In the genomic region with DNA sequence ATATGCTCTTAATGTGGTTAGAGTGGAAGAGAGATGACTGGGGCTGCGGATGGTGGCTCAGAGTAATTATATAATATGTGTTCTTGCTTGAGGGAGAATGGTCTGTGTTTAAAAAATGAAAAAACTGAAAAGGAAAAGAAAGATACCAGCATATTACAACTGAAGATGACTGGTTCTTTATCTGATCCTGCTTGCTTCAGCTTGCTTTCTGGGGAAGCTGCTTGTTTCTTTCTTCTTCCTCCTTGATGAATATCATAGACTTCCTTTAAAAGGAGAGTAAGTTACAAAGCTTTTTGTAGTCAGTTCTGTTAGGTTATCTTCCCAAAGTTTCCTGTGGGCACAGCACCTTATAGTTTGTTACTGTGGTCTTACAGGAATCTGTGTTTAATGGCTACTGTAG, we compare ENCODE assay signal across 22 cellular contexts.
DNase-seq lines count a peak whose midpoint lies in the region; ATAC-seq, FAIRE-seq and TF ChIP-seq lines count a peak whose summit lies in the region.
"Had no signal": no experiment of that assay in that cellular context is flagged by ENCODE, and none has a peak within 500 bp of the region (broad histone marks: within the 10 kb centered on the region; RNA-seq: fewer than 3 reads in every experiment).

No MANE protein-coding gene starts in this region.

- H3K36me3 ChIP-seq in DOHH2 (ENCODE audit: control insufficient read depth, low read length), result peaks cover 25% of the 10 kb centered on the region
- peaks cover 28% of the 10 kb centered on the region for H3K36me3 ChIP-seq in OCI-LY7 (ENCODE audit: insufficient read depth, low read length)
- H3K36me3 ChIP-seq in bronchial epithelial cell (ENCODE audit: control insufficient read depth, insufficient read depth, low read length), result peaks cover 1% of the 10 kb centered on the region
- H3K36me3 ChIP-seq in HAP-1 (replicated peaks), result no peaks in the 10 kb centered on the region
- H3K36me3 ChIP-seq in aorta (ENCODE audit: control insufficient read depth in 1 of 2, insufficient read depth in 2 of 2, low read length in 1 of 2), result peaks cover 0 to 1% of the 10 kb centered on the region in 2 donors
- H3K36me3 ChIP-seq: adrenal gland had no signal

- no peak for ATAC-seq in aorta (ENCODE audit: low FRiP score)
- ATAC-seq: natural killer cell had no signal

- no peak overlapping the region for H3K4me2 ChIP-seq in DOHH2 (ENCODE audit: low read length)
- no peak overlapping the region for H3K4me2 ChIP-seq in OCI-LY7 (ENCODE audit: low read length)

- DNase-seq in OCI-LY7 (ENCODE audit: low spot score) (peak; percentile 17), bronchial epithelial cell (ENCODE audit: low read depth) (peak; percentile 27), nephron progenitor cell (no peak), RPMI8226 (no peak), HAP-1 (ENCODE audit: low spot score in 2 of 2) (no peak), SKM-1 treated with dmso at 0.1 percent for 144 hours (lab: John Stamatoyannopoulos, UW; ENCODE audit: unreplicated experiment) (no peak), aorta (no peak)
- DNase-seq: activated CD4-positive, CD25-positive, alpha-beta regulatory T cell treated with anti-CD3 and anti-CD28 coated beads, Interleukin-2, amount 50 U/mL, for 72 hours; activated CD8-positive, alpha-beta memory T cell treated with anti-CD3 and anti-CD28 coated beads for 24 hours; adrenal gland; cerebellar nuclear complex; DMS 273 treated with DMSO at 0.1 percent for 48 hours; natural killer cell; NCI-H187; NCI-H446; stimulated activated CD4-positive, alpha-beta T cell treated with anti-CD3 and anti-CD28 coated beads, Interleukin-2, amount 100 ng/mL, for 48 hours; substantia nigra had no signal

- no peak overlapping the region; the same call in 1 of the 2 replicates for H2AFZ ChIP-seq in OCI-LY7 (ENCODE audit: low read length)

- H3K27ac ChIP-seq in DOHH2 (ENCODE audit: low read depth, low read length) (peak overlapping the region; percentile 23; the same call in 1 of the 2 replicates), OCI-LY7 (ENCODE audit: low read depth, low read length, poor library complexity, severe bottlenecking) (peak overlapping the region; percentile 100), aorta (ENCODE audit: low read depth in 1 of 2, low read length in 2 of 2) (no peak overlapping the region)
- H3K27ac ChIP-seq: RWPE1 had no signal

- H3K4me3 ChIP-seq in DOHH2 (ENCODE audit: low read length) (no peak overlapping the region), OCI-LY7 (ENCODE audit: low read depth, low read length, poor library complexity, severe bottlenecking) (no peak overlapping the region), bronchial epithelial cell (ENCODE audit: low read depth, low read length) (no peak overlapping the region), HAP-1 (no peak overlapping the region), aorta (ENCODE audit: low read length in 2 of 2) (no peak overlapping the region)
- H3K4me3 ChIP-seq: adrenal gland had no signal

- in situ Hi-C loops in HAP-1 (cut with MboI; ENCODE audit: low sequenced_read_pairs), result no loop called here

- H3F3A ChIP-seq in DOHH2 (ENCODE audit: control insufficient read depth, insufficient read depth), result peaks cover 34% of the 10 kb centered on the region

- H3K9me3 ChIP-seq in DOHH2 (ENCODE audit: control insufficient read depth, insufficient read depth, low read length) (peaks cover 15% of the 10 kb centered on the region; the same call in 1 of the 2 replicates), OCI-LY7 (ENCODE audit: low read length) (peaks cover 14% of the 10 kb centered on the region), HAP-1 (peaks cover 2% of the 10 kb centered on the region; the same call in 1 of the 2 replicates), aorta (ENCODE audit: control insufficient read depth, low read length) (peaks cover 1% of the 10 kb centered on the region)
- H3K9me3 ChIP-seq: adrenal gland had no signal

- peaks cover 2% of the 10 kb centered on the region for H3K27me3 Mint-ChIP-seq in nephron progenitor cell (ENCODE audit: low read depth, poor library complexity)
- H3K27me3 Mint-ChIP-seq: progenitor cell of endocrine pancreas had no signal

- peaks cover 42% of the 10 kb centered on the region for H3K36me3 Mint-ChIP-seq in nephron progenitor cell (ENCODE audit: low read depth)
- H3K36me3 Mint-ChIP-seq: natural killer cell had no signal

- H3K27me3 ChIP-seq in DOHH2 (ENCODE audit: control insufficient read depth, low read length) (no peaks in the 10 kb centered on the region), bronchial epithelial cell (ENCODE audit: control insufficient read depth, insufficient read depth, low read length) (no peaks in the 10 kb centered on the region), HAP-1 (ENCODE audit: low read depth) (no peaks in the 10 kb centered on the region), aorta (ENCODE audit: control insufficient read depth in 1 of 2, insufficient read depth in 2 of 2, low read length in 1 of 2) (no peaks in the 10 kb centered on the region)
- H3K27me3 ChIP-seq: adrenal gland had no signal

- H3K79me2 ChIP-seq in DOHH2 (ENCODE audit: control insufficient read depth, low read length) (peaks cover 21% of the 10 kb centered on the region), OCI-LY7 (ENCODE audit: insufficient read depth, low read depth, low read length) (peaks cover 37% of the 10 kb centered on the region; the same call in 1 of the 2 replicates)

- peak overlapping the region; percentile 34 for H3K27ac Mint-ChIP-seq in nephron progenitor cell
- H3K27ac Mint-ChIP-seq: natural killer cell, progenitor cell of endocrine pancreas had no signal

- BruUV-seq in OCI-LY7 (replicated peaks; lab: Mats Ljungman, UMichigan), result no TSS peak

- TF ChIP-seq CTCF in DOHH2 (IDR thresholded peaks at IDR 0.05; ENCODE audit: low read depth, low read length, poor library complexity, severe bottlenecking), result no peak
- no peak for TF ChIP-seq CTCF in OCI-LY7 (conservative IDR thresholded peaks at IDR 0.05; ENCODE audit: low read length)
- no peak for TF ChIP-seq CTCF in bronchial epithelial cell (IDR thresholded peaks at IDR 0.05; ENCODE audit: insufficient read depth, low read length, severe bottlenecking)
- no peak for TF ChIP-seq CTCF in nephron progenitor cell (IDR thresholded peaks at IDR 0.05)

- no peak overlapping the region for H3K4me3 Mint-ChIP-seq in nephron progenitor cell
- H3K4me3 Mint-ChIP-seq: natural killer cell had no signal

- H3K9me3 Mint-ChIP-seq in nephron progenitor cell, result peaks cover 30% of the 10 kb centered on the region
- H3K9me3 Mint-ChIP-seq: natural killer cell had no signal

- POLR2A ChIA-PET in OCI-LY7 (lab: Charles Lee), result interaction anchor here (0.6 kb wide), 1 partner anchor 491 kb away, joined by 3 read pairs; no protein-coding TSS in a partner anchor

- intact Hi-C loops in OCI-LY7 (cut with micrococcal nuclease; ENCODE audit: unreplicated experiment) (no loop called here), aorta (cut with DNase I) (no loop called here)

- FAIRE-seq in bronchial epithelial cell (lab: Jason Lieb, UNC), result no peak
- FAIRE-seq: GM12892, islet of Langerhans had no signal

- WGBS in aorta, 2 donors, result 90 to 94% methylated on average over 1 of the region's 1 CpG

- H3K4me1 Mint-ChIP-seq in nephron progenitor cell, result peaks cover 5% of the 10 kb centered on the region
- H3K4me1 Mint-ChIP-seq: natural killer cell had no signal

- H4K20me1 ChIP-seq in DOHH2 (ENCODE audit: control insufficient read depth, insufficient read depth, low read depth, low read length) (no peaks in the 10 kb centered on the region), OCI-LY7 (ENCODE audit: insufficient read depth, low read length) (no peaks in the 10 kb centered on the region)

- H3K4me1 ChIP-seq in DOHH2 (ENCODE audit: control insufficient read depth, low read length) (peaks cover 53% of the 10 kb centered on the region), OCI-LY7 (ENCODE audit: insufficient read depth, low read length, poor library complexity, severe bottlenecking) (peaks cover 43% of the 10 kb centered on the region), HAP-1 (peaks cover 26% of the 10 kb centered on the region), aorta (ENCODE audit: control insufficient read depth in 1 of 2, insufficient read depth in 2 of 2, low read length in 2 of 2) (no peaks in the 10 kb centered on the region)

- CTCF ChIA-PET in OCI-LY7 (lab: Charles Lee; ENCODE audit: unreplicated experiment), result no interaction called here

- H3K9me2 ChIP-seq in DOHH2 (replicated peaks; ENCODE audit: control insufficient read depth, low read length) (no peaks in the 10 kb centered on the region), OCI-LY7 (ENCODE audit: insufficient read depth, low read length) (no peaks in the 10 kb centered on the region)

Comparison
In these comparisons a context has a peak if more than half of its experiments do, and no peak if none do; other contexts are left out.
1. H3K27ac ChIP-seq: peak in DOHH2 (single experiment) and OCI-LY7 (single experiment); none in aorta (0 of 2).
2. DNase-seq: peak in OCI-LY7 (single experiment) and bronchial epithelial cell (single experiment); none in nephron progenitor cell (single experiment), RPMI8226 (single experiment), HAP-1 (0 of 2), SKM-1 treated with dmso at 0.1 percent for 144 hours (single experiment) and aorta (0 of 2).